34 cellular contexts compared by ENCODE assay signal in the genomic region with DNA sequence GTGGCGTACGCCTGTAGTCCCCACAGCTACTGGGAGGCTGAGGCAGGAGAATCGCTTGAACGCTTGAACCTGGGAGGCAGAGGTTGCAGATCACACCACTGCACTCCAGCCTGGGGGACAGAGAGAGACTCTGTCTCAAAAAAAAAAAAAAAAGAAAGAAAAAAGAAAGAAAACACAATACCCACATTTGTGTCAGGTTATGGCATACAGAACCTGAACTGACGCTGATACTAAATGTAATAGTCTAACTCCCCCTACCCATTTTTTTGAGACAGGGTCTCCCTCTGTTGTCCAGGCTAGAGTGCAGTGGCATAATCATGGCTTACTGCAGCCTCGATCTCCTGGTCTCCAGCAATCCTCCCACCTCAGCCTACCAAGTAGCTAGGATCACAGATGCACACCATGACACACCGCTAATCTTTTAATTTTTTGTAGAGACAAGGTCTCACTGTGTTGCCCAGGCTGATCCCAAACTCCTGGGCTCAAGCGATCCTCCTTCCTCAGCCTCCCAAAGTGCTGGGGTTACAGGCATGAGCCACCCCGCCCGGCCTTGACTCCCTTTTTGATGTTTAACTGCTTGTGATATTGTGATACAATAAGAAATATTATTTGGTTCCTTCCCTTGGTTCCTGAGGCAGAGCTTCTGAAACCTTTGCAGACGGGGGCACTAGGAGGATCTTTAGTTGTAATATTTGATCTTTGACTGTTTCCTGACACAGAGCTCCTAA. TPM values are rescaled to one million over a fixed set of nuclear protein-coding genes. Genes with fewer than 3 reads are reported as not detected.
"Had no signal": no experiment of that assay in that cellular context is flagged by ENCODE, and none has a peak within 500 bp of the region (broad histone marks: within the 10 kb centered on the region; RNA-seq: fewer than 3 reads in every experiment).

No MANE protein-coding gene starts in this region.

- H3K9me3 Mint-ChIP-seq: activated CD4-positive, alpha-beta memory T cell treated with anti-CD3 and anti-CD28 coated beads for 36 hours; activated CD4-positive, alpha-beta T cell treated with anti-CD3 and anti-CD28 coated beads, Interleukin-2, amount 10 ng/mL, durations not matched to agents 24 days and 14 days; activated naive CD4-positive, alpha-beta T cell treated with anti-CD3 and anti-CD28 coated beads for 36 hours; activated naive CD4-positive, alpha-beta T cell treated with anti-CD3 and anti-CD28 coated beads, Interleukin-2, amount 50 U/mL, for 24 hours; activated T-helper 1 cell treated with anti-CD3 and anti-CD28 coated beads, Interleukin-12 subunit alpha, Interleukin-12 subunit beta, Interleukin-2, Interleukin-4 antibody, amounts not matched to agents 30 ng/mL and 10 ng/mL and 1 ng/mL, durations not matched to agents 14 hours and 24 hours and 36 hours; activated T-helper 2 cell treated with anti-CD3 and anti-CD28 coated beads, Interferon-gamma antibody, Interleukin-2, Interleukin-4, amounts not matched to agents 10 μg/mL and 5 μg/mL and 100 μg/mL, durations not matched to agents 14 hours and 24 hours and 36 hours; effector memory CD8-positive, alpha-beta T cell had no signal

- H3K4me3 Mint-ChIP-seq: activated CD4-positive, alpha-beta memory T cell treated with anti-CD3 and anti-CD28 coated beads for 36 hours; activated CD4-positive, alpha-beta T cell treated with anti-CD3 and anti-CD28 coated beads for 36 hours; activated CD4-positive, alpha-beta T cell treated with anti-CD3 and anti-CD28 coated beads, Interleukin-2, amount 10 ng/mL, durations not matched to agents 24 days and 14 days; activated CD8-positive, alpha-beta memory T cell treated with anti-CD3 and anti-CD28 coated beads, Interleukin-2, amount 10 ng/mL, durations not matched to agents 7 days and 5 days; activated CD8-positive, alpha-beta T cell treated with anti-CD3 and anti-CD28 coated beads, Interleukin-2, amount 10 ng/mL, durations not matched to agents 7 days and 5 days; activated naive CD4-positive, alpha-beta T cell treated with anti-CD3 and anti-CD28 coated beads for 36 hours; activated naive CD4-positive, alpha-beta T cell treated with anti-CD3 and anti-CD28 coated beads, Interleukin-2, amount 50 U/mL, for 24 hours; activated T-helper 1 cell treated with anti-CD3 and anti-CD28 coated beads, Interleukin-12 subunit alpha, Interleukin-12 subunit beta, Interleukin-2, Interleukin-4 antibody, amounts not matched to agents 30 ng/mL and 10 ng/mL and 1 ng/mL, durations not matched to agents 14 hours and 24 hours and 36 hours; effector memory CD8-positive, alpha-beta T cell had no signal

- ATAC-seq: activated CD4-positive, alpha-beta T cell treated with anti-CD3 and anti-CD28 coated beads for 36 hours; activated CD8-positive, alpha-beta memory T cell treated with anti-CD3 and anti-CD28 coated beads, Interleukin-2, amount 10 ng/mL, durations not matched to agents 7 days and 5 days; activated CD8-positive, alpha-beta T cell treated with anti-CD3 and anti-CD28 coated beads, Interleukin-2, amount 10 ng/mL, durations not matched to agents 7 days and 5 days; effector memory CD8-positive, alpha-beta T cell; foreskin keratinocyte; gastrocnemius medialis; heart left ventricle had no signal

- H3K36me3 ChIP-seq: brain microvascular endothelial cell, esophagus muscularis mucosa, gastrocnemius medialis, heart left ventricle had no signal

- H3K27me3 Mint-ChIP-seq: activated CD4-positive, alpha-beta T cell treated with anti-CD3 and anti-CD28 coated beads, Interleukin-2, amount 10 ng/mL, durations not matched to agents 24 days and 14 days had no signal

- H3K27ac ChIP-seq: brain microvascular endothelial cell, esophagus muscularis mucosa, foreskin keratinocyte, gastrocnemius medialis, heart left ventricle had no signal

- H3K9me3 ChIP-seq: esophagus muscularis mucosa, gastrocnemius medialis, heart left ventricle had no signal

- H3K27ac Mint-ChIP-seq: activated CD4-positive, alpha-beta memory T cell treated with anti-CD3 and anti-CD28 coated beads for 36 hours; activated CD4-positive, alpha-beta T cell treated with anti-CD3 and anti-CD28 coated beads for 36 hours; activated CD4-positive, alpha-beta T cell treated with anti-CD3 and anti-CD28 coated beads, Interleukin-2, amount 10 ng/mL, durations not matched to agents 24 days and 14 days; activated CD8-positive, alpha-beta memory T cell treated with anti-CD3 and anti-CD28 coated beads, Interleukin-2, amount 10 ng/mL, durations not matched to agents 7 days and 5 days; activated CD8-positive, alpha-beta T cell treated with anti-CD3 and anti-CD28 coated beads, Interleukin-2, amount 10 ng/mL, durations not matched to agents 7 days and 5 days; activated naive CD4-positive, alpha-beta T cell treated with anti-CD3 and anti-CD28 coated beads for 36 hours; activated naive CD4-positive, alpha-beta T cell treated with anti-CD3 and anti-CD28 coated beads, Interleukin-2, amount 50 U/mL, for 24 hours; activated T-helper 1 cell treated with anti-CD3 and anti-CD28 coated beads, Interleukin-12 subunit alpha, Interleukin-12 subunit beta, Interleukin-2, Interleukin-4 antibody, amounts not matched to agents 30 ng/mL and 10 ng/mL and 1 ng/mL, durations not matched to agents 14 hours and 24 hours and 36 hours; activated T-helper 2 cell treated with anti-CD3 and anti-CD28 coated beads, Interferon-gamma antibody, Interleukin-2, Interleukin-4, amounts not matched to agents 10 μg/mL and 5 μg/mL and 100 μg/mL, durations not matched to agents 14 hours and 24 hours and 36 hours had no signal

- H3K36me3 Mint-ChIP-seq: activated CD4-positive, alpha-beta memory T cell treated with anti-CD3 and anti-CD28 coated beads for 36 hours; activated CD8-positive, alpha-beta memory T cell treated with anti-CD3 and anti-CD28 coated beads, Interleukin-2, amount 10 ng/mL, durations not matched to agents 7 days and 5 days; activated naive CD4-positive, alpha-beta T cell treated with anti-CD3 and anti-CD28 coated beads, Interleukin-2, amount 50 U/mL, for 24 hours had no signal

- H3K4me3 ChIP-seq: esophagus muscularis mucosa, gastrocnemius medialis, heart left ventricle had no signal

- DNase-seq: activated CD4-positive, alpha-beta memory T cell treated with anti-CD3 and anti-CD28 coated beads for 36 hours; activated CD4-positive, alpha-beta T cell treated with anti-CD3 and anti-CD28 coated beads for 36 hours; activated CD4-positive, alpha-beta T cell treated with anti-CD3 and anti-CD28 coated beads, Interleukin-2, amount 10 ng/mL, durations not matched to agents 24 days and 14 days; activated CD4-positive, CD25-positive, alpha-beta regulatory T cell; activated CD4-positive, CD25-positive, alpha-beta regulatory T cell treated with anti-CD3 and anti-CD28 coated beads, Interleukin-2, amount 50 U/mL, for 72 hours; activated CD8-positive, alpha-beta memory T cell treated with anti-CD3 and anti-CD28 coated beads, Interleukin-2, amount 10 ng/mL, durations not matched to agents 7 days and 5 days; activated CD8-positive, alpha-beta memory T cell treated with anti-CD3 and anti-CD28 coated beads, Interleukin-2, amount 50 U/mL, for 4 hours; activated CD8-positive, alpha-beta T cell treated with anti-CD3 and anti-CD28 coated beads, Interleukin-2, amount 10 ng/mL, durations not matched to agents 7 days and 5 days; activated effector memory CD4-positive, alpha-beta T cell treated with anti-CD3 and anti-CD28 coated beads, Interleukin-2, amount 50 U/mL, for 16 hours; activated naive CD4-positive, alpha-beta T cell treated with anti-CD3 and anti-CD28 coated beads for 36 hours; activated T-cell treated with anti-CD3 and anti-CD28 coated beads, Interleukin-2, amount 50 U/mL, for 1 hour; activated T-cell treated with anti-CD3 and anti-CD28 coated beads, Interleukin-2, amount 50 U/mL, for 48 hours; amniotic stem cell; anterior cingulate cortex; brain microvascular endothelial cell; cortex of kidney; dermis blood vessel endothelial cell; effector CD4-positive, alpha-beta T cell; effector memory CD8-positive, alpha-beta T cell; erythroblast; foreskin keratinocyte; gastrocnemius medialis; glutamatergic neuron; heart left ventricle; T-helper 2 cell had no signal

- H3K4me1 ChIP-seq: esophagus muscularis mucosa, foreskin keratinocyte, gastrocnemius medialis, heart left ventricle had no signal

- H3K4me1 Mint-ChIP-seq: activated CD4-positive, alpha-beta T cell treated with anti-CD3 and anti-CD28 coated beads for 36 hours; activated CD4-positive, alpha-beta T cell treated with anti-CD3 and anti-CD28 coated beads, Interleukin-2, amount 10 ng/mL, durations not matched to agents 24 days and 14 days; activated naive CD4-positive, alpha-beta T cell treated with anti-CD3 and anti-CD28 coated beads, Interleukin-2, amount 50 U/mL, for 24 hours had no signal

RNA-seq across cellular contexts. Expression of a gene that starts 6.5 kb away (rescaled TPM):
- total RNA-seq: activated CD4-positive, alpha-beta memory T cell treated with anti-CD3 and anti-CD28 coated beads for 36 hours; activated CD4-positive, alpha-beta T cell treated with anti-CD3 and anti-CD28 coated beads for 36 hours; activated CD4-positive, alpha-beta T cell treated with anti-CD3 and anti-CD28 coated beads, Interleukin-2, amount 10 ng/mL, durations not matched to agents 24 days and 14 days; activated CD8-positive, alpha-beta memory T cell treated with anti-CD3 and anti-CD28 coated beads for 36 hours; activated CD8-positive, alpha-beta memory T cell treated with anti-CD3 and anti-CD28 coated beads, Interleukin-2, amount 10 ng/mL, durations not matched to agents 7 days and 5 days; activated CD8-positive, alpha-beta T cell treated with anti-CD3 and anti-CD28 coated beads, Interleukin-2, amount 10 ng/mL, durations not matched to agents 7 days and 5 days; activated naive CD4-positive, alpha-beta T cell treated with anti-CD3 and anti-CD28 coated beads for 36 hours; activated T-helper 1 cell treated with anti-CD3 and anti-CD28 coated beads, Interleukin-12 subunit alpha, Interleukin-12 subunit beta, Interleukin-2, Interleukin-4 antibody, amounts not matched to agents 30 ng/mL and 10 ng/mL and 1 ng/mL, durations not matched to agents 14 hours and 24 hours and 36 hours; activated T-helper 2 cell treated with anti-CD3 and anti-CD28 coated beads, Interferon-gamma antibody, Interleukin-2, Interleukin-4, amounts not matched to agents 10 μg/mL and 5 μg/mL and 100 μg/mL, durations not matched to agents 14 hours and 24 hours and 36 hours; astrocyte; bronchial epithelial cell; chondrocyte; dermis blood vessel endothelial cell; esophagus muscularis mucosa; foreskin keratinocyte; gastrocnemius medialis; heart left ventricle; T-helper 1 cell treated with Interleukin-12 subunit alpha and Interleukin-12 subunit beta and Interleukin-4 antibody, amounts not matched to agents 30 ng/mL and 1 ng/mL, for 36 hours had no signal
